1 cellular context compared by ENCODE assay signal in genomic region chr20:577167-577791, GRCh38.
TF ChIP-seq lines count a peak whose summit lies in the region.

No MANE protein-coding gene starts in this region.

TF ChIP-seq in K562, 482 proteins besides CTCF, POLR2A, EP300 and RAD21 (continued from another document and continues in another):
- TF ChIP-seq ARID4B (CRISPR knock-in tag; IDR thresholded peaks at IDR 0.05) = no peak
- no peak for TF ChIP-seq MXI1 (IDR thresholded peaks at IDR 0.05; ENCODE audit: low read depth, low read length)
- no peak for TF ChIP-seq MLLT1 (IDR thresholded peaks at IDR 0.05)
- TF ChIP-seq PML (IDR thresholded peaks at IDR 0.05; ENCODE audit: low read length) = no peak
- TF ChIP-seq ERF (CRISPR knock-in tag; IDR thresholded peaks at IDR 0.05) = no peak
- peak; percentile 57; the same call in 1 of the 2 replicates for TF ChIP-seq FOXP1 (CRISPR knock-in tag; IDR thresholded peaks at IDR 0.05)
- TF ChIP-seq PREB (CRISPR knock-in tag; IDR thresholded peaks at IDR 0.05) = no peak
- no peak for TF ChIP-seq ZKSCAN8 (CRISPR knock-in tag; IDR thresholded peaks at IDR 0.05)
- no peak for TF ChIP-seq ZNF23 (CRISPR knock-in tag; IDR thresholded peaks at IDR 0.05)
- no peak for TF ChIP-seq AFF1 (IDR thresholded peaks at IDR 0.05; ENCODE audit: low read depth in 1 of 2, partially characterized antibody in 2 of 2)
- no peak for TF ChIP-seq PRPF4 (IDR thresholded peaks at IDR 0.05; ENCODE audit: insufficient read depth, low read depth, low read length, poor library complexity, severe bottlenecking)
- TF ChIP-seq NFRKB (IDR thresholded peaks at IDR 0.05; ENCODE audit: low read depth) = peak; percentile 47; the same call in 1 of the 2 replicates
- TF ChIP-seq SAFB2 (IDR thresholded peaks at IDR 0.05; ENCODE audit: borderline replicate concordance, low read depth, low read length, severe bottlenecking) = no peak
- no peak for TF ChIP-seq TFAM (CRISPR knock-in tag; conservative IDR thresholded peaks at IDR 0.05)
- no peak for TF ChIP-seq RBM39 (optimal IDR thresholded peaks at IDR 0.05; ENCODE audit: low read depth, low read length)
- TF ChIP-seq ZNF436 (CRISPR knock-in tag; IDR thresholded peaks at IDR 0.05) = no peak
- TF ChIP-seq KDM4B (IDR thresholded peaks at IDR 0.05; ENCODE audit: borderline replicate concordance in 2 of 2, low read depth in 1 of 2) = no peak
- TF ChIP-seq ZBTB26 (CRISPR knock-in tag; IDR thresholded peaks at IDR 0.05) = no peak
- no peak for TF ChIP-seq TRIM28 (IDR thresholded peaks at IDR 0.05)
- TF ChIP-seq CCNT2 (IDR thresholded peaks at IDR 0.05; ENCODE audit: borderline replicate concordance, extremely low read depth, insufficient read length, low read depth, low read length) = no peak
- no peak for TF ChIP-seq E2F6 (IDR thresholded peaks at IDR 0.05; ENCODE audit: borderline replicate concordance in 1 of 2, extremely low read depth in 1 of 2, insufficient read depth in 1 of 2, insufficient read length in 1 of 2, low read depth in 1 of 2, low read length in 1 of 2, poor library complexity in 1 of 2, severe bottlenecking in 1 of 2)
- TF ChIP-seq SETDB1 (IDR thresholded peaks at IDR 0.05; ENCODE audit: low read length) = no peak
- no peak for TF ChIP-seq THRAP3 (IDR thresholded peaks at IDR 0.05; ENCODE audit: borderline replicate concordance)
- no peak for TF ChIP-seq TRIM25 (IDR thresholded peaks at IDR 0.05; ENCODE audit: borderline replicate concordance)
- no peak for TF ChIP-seq NCOR1 (IDR thresholded peaks at IDR 0.05)
- no peak for TF ChIP-seq ZKSCAN3 (CRISPR knock-in tag; IDR thresholded peaks at IDR 0.05)
- TF ChIP-seq YY1 (IDR thresholded peaks at IDR 0.05; ENCODE audit: borderline replicate concordance in 1 of 3, control insufficient read depth in 1 of 3, extremely low read depth in 1 of 3, insufficient read depth in 3 of 3, insufficient read length in 1 of 3, insufficient replicate concordance in 2 of 3, low read depth in 1 of 3, low read length in 2 of 3) = peak in 2 of 3 experiments; percentile 22 to 82
- TF ChIP-seq CTCFL (IDR thresholded peaks at IDR 0.05; ENCODE audit: borderline replicate concordance, insufficient read depth, low read depth, low read length, poor library complexity, severe bottlenecking) = peak; percentile 56
- no peak for TF ChIP-seq MYBL2 (IDR thresholded peaks at IDR 0.05; ENCODE audit: low read depth)
- TF ChIP-seq MYBL2 (CRISPR knock-in tag; IDR thresholded peaks at IDR 0.05; ENCODE audit: borderline replicate concordance) = no peak
- no peak for TF ChIP-seq E2F8 (IDR thresholded peaks at IDR 0.05; ENCODE audit: low read depth, partially characterized antibody)
- TF ChIP-seq CBX2 (IDR thresholded peaks at IDR 0.05; ENCODE audit: insufficient read depth, low read length, poor library complexity, severe bottlenecking) = no peak
- no peak for TF ChIP-seq ZNF224 (CRISPR knock-in tag; IDR thresholded peaks at IDR 0.05)
- no peak for TF ChIP-seq NFXL1 (CRISPR knock-in tag; IDR thresholded peaks at IDR 0.05)
- TF ChIP-seq CEBPG (CRISPR knock-in tag; IDR thresholded peaks at IDR 0.05) = no peak; the same call in 1 of the 2 replicates
- TF ChIP-seq CEBPG (tag; conservative IDR thresholded peaks at IDR 0.05 in 1 of 2, IDR thresholded peaks at IDR 0.05 in 1 of 2) = no peak
- TF ChIP-seq NCOA4 (IDR thresholded peaks at IDR 0.05; ENCODE audit: partially characterized antibody) = no peak
- TF ChIP-seq SIX5 (IDR thresholded peaks at IDR 0.05; ENCODE audit: borderline replicate concordance in 1 of 2, insufficient read depth in 1 of 2, low read depth in 1 of 2, low read length in 2 of 2) = no peak
- no peak for TF ChIP-seq ASH1L (IDR thresholded peaks at IDR 0.05; ENCODE audit: borderline replicate concordance, low read depth, partially characterized antibody)
- no peak for TF ChIP-seq KAT2B (IDR thresholded peaks at IDR 0.05; ENCODE audit: low read depth, low read length)
- no peak for TF ChIP-seq TGIF2 (CRISPR knock-in tag; IDR thresholded peaks at IDR 0.05)
- no peak for TF ChIP-seq MTA2 (IDR thresholded peaks at IDR 0.05; ENCODE audit: low read depth)
